ENCODE assay signal across 11 cellular contexts in genomic region chrX:119410027-119410819, GRCh38. TPM values are rescaled to one million over a fixed set of nuclear protein-coding genes. Genes with fewer than 3 reads are reported as not detected.
A peak's percentile ranks its signal among the peaks of the same experiment; 100 is the strongest.
DNase-seq lines count a peak whose midpoint lies in the region; ATAC-seq and TF ChIP-seq lines count a peak whose summit lies in the region.
"Had no signal": no experiment of that assay in that cellular context is flagged by ENCODE, and none has a peak within 500 bp of the region (broad histone marks: within the 10 kb centered on the region; RNA-seq: fewer than 3 reads in every experiment).

No MANE protein-coding gene starts in this region.

- no peak overlapping the region for H2AFZ ChIP-seq in hepatocyte

- H3K36me3 ChIP-seq in hepatocyte (replicated peaks; ENCODE audit: insufficient read depth, low read depth) (no peaks in the 10 kb centered on the region), upper lobe of left lung (peaks cover 0 to 7% (median 0%) of the 10 kb centered on the region in 4 donors)

- no peaks in the 10 kb centered on the region for H3K79me2 ChIP-seq in hepatocyte

- H3K9me2 ChIP-seq in hepatocyte (replicated peaks; ENCODE audit: insufficient read depth), result no peaks in the 10 kb centered on the region

- no peaks in the 10 kb centered on the region for H4K20me1 ChIP-seq in hepatocyte (ENCODE audit: insufficient read depth, poor library complexity, severe bottlenecking)

- H3K9me3 ChIP-seq in hepatocyte (ENCODE audit: low read depth) (no peaks in the 10 kb centered on the region), upper lobe of left lung (no peaks in the 10 kb centered on the region)

- no peaks in the 10 kb centered on the region for H3K27me3 ChIP-seq in hepatocyte
- no peaks in the 10 kb centered on the region for H3K27me3 ChIP-seq in upper lobe of left lung

- 64% methylated on average over 15 of the region's 15 CpGs for WGBS in hepatocyte (ENCODE audit: low lambda C conversion rate, missing lambda C conversion rate)
- 71 to 72% methylated on average over 7 to 15 of the region's 15 CpGs for WGBS in upper lobe of left lung, 2 donors

- ATAC-seq in upper lobe of left lung (ENCODE audit: low FRiP score in 2 of 2) (peak; percentile 64 to 83), GM18868 (IDR thresholded peaks at IDR 0.05; ENCODE audit: unreplicated experiment) (no peak), GM21619 (IDR thresholded peaks at IDR 0.05; ENCODE audit: unreplicated experiment) (no peak)

- TF ChIP-seq CTCF in hepatocyte (IDR thresholded peaks at IDR 0.05; ENCODE audit: poor library complexity), result no peak
- no peak for TF ChIP-seq CTCF in upper lobe of left lung (IDR thresholded peaks at IDR 0.05)

- DNase-seq in DMS53 (lab: John Stamatoyannopoulos, UW), result peak; percentile 66
- DNase-seq in DMS53 treated with DMSO at 0.1 percent for 48 hours (lab: John Stamatoyannopoulos, UW; ENCODE audit: unreplicated experiment), result no peak
- DNase-seq in SW480 (ENCODE audit: low spot score), result peak; percentile 52
- peak; percentile 36 for DNase-seq in hepatocyte (ENCODE audit: low spot score)
- DNase-seq in upper lobe of left lung, result peak in 1 of 2 donors; percentile 80
- DNase-seq in stimulated activated CD4-positive, alpha-beta T cell treated with anti-CD3 and anti-CD28 coated beads, Interleukin-4, amount 100 ng/mL, for 1 hour, result no peak
- DNase-seq: 8988T; activated naive CD4-positive, alpha-beta T cell treated with Interleukin-2 at 50 U/mL for 16 hours had no signal

- TF ChIP-seq POLR2A in upper lobe of left lung (IDR thresholded peaks at IDR 0.05), result no peak

- H3K27ac ChIP-seq in hepatocyte (peak overlapping the region; percentile 73), upper lobe of left lung (no peak overlapping the region)
- H3K27ac ChIP-seq: HL-60 had no signal

- TF ChIP-seq EP300 in upper lobe of left lung (IDR thresholded peaks at IDR 0.05), result no peak

- peak overlapping the region; percentile 49 for H3K4me2 ChIP-seq in hepatocyte

- H3K4me3 ChIP-seq in hepatocyte, result no peak overlapping the region
- no peak overlapping the region for H3K4me3 ChIP-seq in upper lobe of left lung

- no peaks in the 10 kb centered on the region for H3K4me1 ChIP-seq in hepatocyte (ENCODE audit: insufficient read depth)
- H3K4me1 ChIP-seq in upper lobe of left lung, result no peaks in the 10 kb centered on the region

RNA-seq across cellular contexts. Expression of gene SLC25A43, which starts 11.1 kb away (rescaled TPM):
- 14.9 and 15.5 TPM in 2 replicates for total RNA-seq in hepatocyte
- 11.3 and 13.1 TPM in 2 replicates for polyA plus RNA-seq in hepatocyte
- total RNA-seq in upper lobe of left lung, result 10 to 100 TPM; 11.2 to 27.8 (median 15.8) TPM

RNA-seq across cellular contexts. Expression of gene SLC25A5, which starts 58.0 kb away (rescaled TPM):
- total RNA-seq in hepatocyte (343 and 383 TPM in 2 replicates), upper lobe of left lung (100 to 1,000 TPM; 180 to 494 (median 325) TPM)
- polyA plus RNA-seq in hepatocyte, result 248 and 282 TPM in 2 replicates

Comparison
In these comparisons a context has a peak if more than half of its experiments do, and no peak if none do; other contexts are left out.
1. DNase-seq: peak in DMS53 (single experiment), SW480 (single experiment) and hepatocyte (single experiment); none in DMS53 treated with DMSO at 0.1 percent for 48 hours (single experiment) and stimulated activated CD4-positive, alpha-beta T cell treated with anti-CD3 and anti-CD28 coated beads, Interleukin-4, amount 100 ng/mL, for 1 hour (single experiment).
2. ATAC-seq: peak in upper lobe of left lung (2 of 2); none in GM18868 (single experiment) and GM21619 (single experiment).